ENCODE assay signal across 15 cellular contexts in the genomic region with DNA sequence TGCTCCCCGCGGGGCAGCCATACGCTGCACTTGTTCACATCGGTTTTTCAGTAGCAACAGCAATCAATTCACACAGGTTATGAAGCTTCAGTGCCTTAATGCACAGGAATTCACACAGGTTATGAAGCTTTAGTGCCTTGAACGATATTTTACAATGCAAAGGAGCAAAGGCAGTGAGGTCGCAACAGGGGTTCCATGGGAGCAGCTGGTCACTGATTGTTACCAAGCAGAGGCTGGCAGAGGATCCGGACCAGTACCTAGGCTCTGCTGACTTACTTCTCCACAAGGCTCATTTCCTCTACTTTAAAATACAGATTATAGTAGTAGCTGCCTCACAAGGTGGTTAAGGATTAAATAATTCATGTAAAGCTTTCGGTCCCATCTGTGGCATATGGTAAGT.
DNase-seq lines count a peak whose midpoint lies in the region; ATAC-seq and TF ChIP-seq lines count a peak whose summit lies in the region.
"Had no signal": no experiment of that assay in that cellular context is flagged by ENCODE, and none has a peak within 500 bp of the region (broad histone marks: within the 10 kb centered on the region; RNA-seq: fewer than 3 reads in every experiment).

No MANE protein-coding gene starts in this region.

- no peak for TF ChIP-seq RAD21 in IMR-90 (IDR thresholded peaks at IDR 0.05; ENCODE audit: low read length)

- intact Hi-C loops in IMR-90 (cut with micrococcal nuclease), result no loop called here
- intact Hi-C loops in thyroid gland (cut with DNase I), result no loop called here

- peak overlapping the region; percentile 13 for H2AFZ ChIP-seq in IMR-90 (replicated peaks; ENCODE audit: low read length, poor library complexity)
- H2AFZ ChIP-seq: GM23338 had no signal

- DNase-seq in IMR-90 (no peak), NCI-H82 (lab: John Stamatoyannopoulos, UW) (peak; percentile 67), cerebellum (ENCODE audit: low spot score) (peak; percentile 2), SKM-1 (lab: John Stamatoyannopoulos, UW; ENCODE audit: unreplicated experiment) (no peak), thyroid gland (no peak), activated gamma-delta T cell treated with Interleukin-2 at 50 U/mL for 16 hours (no peak)
- no peak for DNase-seq in activated CD4-positive, alpha-beta T cell treated with anti-CD3 and anti-CD28 coated beads, Interleukin-2, amount 50 U/mL, for 48 hours
- DNase-seq: Calu3; CD4-positive, alpha-beta T cell; DMS 273 treated with DMSO at 0.1 percent for 48 hours; HFFc6 had no signal

- in situ Hi-C loops in IMR-90 (cut with MboI; ENCODE audit: low sequenced_read_pairs), result no loop called here

- no peak overlapping the region for H4K91ac ChIP-seq in IMR-90 (ENCODE audit: insufficient read depth, low read depth, low read length)

- CTCF ChIA-PET in IMR-90 (lab: Yijun Ruan, JAX), result no interaction called here

- TF ChIP-seq CTCF in IMR-90 (conservative IDR thresholded peaks at IDR 0.05; ENCODE audit: low read depth, low read length), result no peak
- no peak for TF ChIP-seq CTCF in thyroid gland (IDR thresholded peaks at IDR 0.05)

- H3K4me1 ChIP-seq in IMR-90 (ENCODE audit: control insufficient read depth, insufficient read depth, low read length), result peaks cover 2% of the 10 kb centered on the region; the same call in 1 of the 2 replicates
- no peaks in the 10 kb centered on the region for H3K4me1 ChIP-seq in thyroid gland
- H3K4me1 ChIP-seq: HAP-1 had no signal

- H3K36me3 ChIP-seq in IMR-90 (ENCODE audit: control insufficient read depth, insufficient read depth, low read length), result no peaks in the 10 kb centered on the region
- H3K36me3 ChIP-seq in thyroid gland, result no peaks in the 10 kb centered on the region
- H3K36me3 ChIP-seq: HAP-1 had no signal

- no peak for TF ChIP-seq POLR2A in IMR-90 (IDR thresholded peaks at IDR 0.05; ENCODE audit: low read depth, low read length)
- no peak for TF ChIP-seq POLR2A in thyroid gland (IDR thresholded peaks at IDR 0.05)

- no peak overlapping the region for H3K56ac ChIP-seq in IMR-90 (ENCODE audit: extremely low read depth, insufficient read depth, low read length)

- peak overlapping the region; percentile 21; the same call in 1 of the 2 replicates for H3K14ac ChIP-seq in IMR-90 (replicated peaks; ENCODE audit: low read depth, low read length)

- H3K18ac ChIP-seq in IMR-90 (ENCODE audit: low read depth, low read length), result no peak overlapping the region

- H3K23ac ChIP-seq in IMR-90 (ENCODE audit: low read depth, low read length), result no peak overlapping the region; the same call in 1 of the 2 replicates

- H4K5ac ChIP-seq in IMR-90 (ENCODE audit: low read depth, low read length), result no peak overlapping the region

- H4K8ac ChIP-seq in IMR-90 (ENCODE audit: low read depth in 2 of 2, low read length in 2 of 2), result no peak overlapping the region

- H3K9me1 ChIP-seq in IMR-90 (ENCODE audit: insufficient read depth, low read length), result peaks cover 6% of the 10 kb centered on the region

- no peak overlapping the region for H3K4me3 ChIP-seq in IMR-90 (ENCODE audit: insufficient read depth, low read depth, low read length)
- H3K4me3 ChIP-seq in thyroid gland (replicated peaks in 1 of 3), result no peak overlapping the region
- H3K4me3 ChIP-seq: GM12878, GM23338, HAP-1 had no signal

- dilution Hi-C loops in IMR-90 (cut with HindIII; ENCODE audit: low sequenced_read_pairs, unreplicated experiment), result no loop called here

- H3K27ac ChIP-seq in IMR-90 (ENCODE audit: insufficient read depth, low read length), result no peak overlapping the region
- H3K27ac ChIP-seq in thyroid gland, result no peak overlapping the region

- no peak overlapping the region for H3K9ac ChIP-seq in IMR-90 (ENCODE audit: low read depth, low read length)

- no peak overlapping the region for H2AK9ac ChIP-seq in IMR-90 (replicated peaks; ENCODE audit: low read depth, low read length, poor library complexity)

- H3K27me3 ChIP-seq in IMR-90 (ENCODE audit: control insufficient read depth, insufficient read depth, low read length), result no peaks in the 10 kb centered on the region
- no peaks in the 10 kb centered on the region for H3K27me3 ChIP-seq in thyroid gland

- no peaks in the 10 kb centered on the region for H3K79me1 ChIP-seq in IMR-90 (ENCODE audit: low read depth in 1 of 2, low read length in 2 of 2)

- H2AK5ac ChIP-seq in IMR-90 (ENCODE audit: low read depth, low read length), result no peak overlapping the region

- ATAC-seq in IMR-90 (ENCODE audit: low read depth), result no peak
- ATAC-seq: GM12878, GM23338, HepG2 had no signal

- H2BK5ac ChIP-seq in IMR-90 (ENCODE audit: low read depth, low read length, poor library complexity, severe bottlenecking), result no peak overlapping the region

- no CpG with 5 or more reads among the region's 8 CpGs for WGBS in IMR-90 (ENCODE audit: extremely low coverage in 2 of 2, insufficient read length in 1 of 2), 2 experiments
- WGBS in thyroid gland, 2 donors, result 93 to 94% methylated on average over 7 to 8 of the region's 8 CpGs

- H4K20me1 ChIP-seq in IMR-90 (ENCODE audit: insufficient read depth, low read length), result no peaks in the 10 kb centered on the region

- BruUV-seq in IMR-90 (replicated peaks; lab: Mats Ljungman, UMichigan), result no TSS peak

- no peaks in the 10 kb centered on the region for H3K9me3 ChIP-seq in IMR-90 (ENCODE audit: control insufficient read depth, insufficient read depth, low read length)
- H3K9me3 ChIP-seq in thyroid gland, result no peaks in the 10 kb centered on the region
- H3K9me3 ChIP-seq: HAP-1 had no signal

- no peak overlapping the region for H3K4ac ChIP-seq in IMR-90 (ENCODE audit: low read depth, low read length)

- 0 out of 2 replicates have a peak overlapping the region, but pooled peaks have one; percentile 17 for H2BK20ac ChIP-seq in IMR-90 (ENCODE audit: low read depth, low read length)

- no peak overlapping the region; the same call in 1 of the 2 replicates for H2BK120ac ChIP-seq in IMR-90 (ENCODE audit: low read depth, low read length)

- H3K4me2 ChIP-seq in IMR-90 (ENCODE audit: low read depth, low read length), result no peak overlapping the region
- H3K4me2 ChIP-seq: GM23338 had no signal

- H2BK15ac ChIP-seq in IMR-90 (ENCODE audit: low read depth, low read length), result no peak overlapping the region

- POLR2A ChIA-PET in IMR-90 (lab: Charles Lee; ENCODE audit: unreplicated experiment), result no interaction called here

TF ChIP-seq in IMR-90, 13 proteins besides CTCF, POLR2A, EP300 and RAD21:
- TF ChIP-seq FOS (IDR thresholded peaks at IDR 0.05; ENCODE audit: low read depth, low read length) (no peak), NFE2L2 (IDR thresholded peaks at IDR 0.05; ENCODE audit: low read depth, low read length) (no peak), MXI1 (IDR thresholded peaks at IDR 0.05; ENCODE audit: borderline replicate concordance, low read depth, low read length) (no peak), SMC3 (IDR thresholded peaks at IDR 0.05; ENCODE audit: low read depth, low read length) (no peak), BHLHE40 (IDR thresholded peaks at IDR 0.05; ENCODE audit: low read depth, low read length) (no peak), CHD1 (IDR thresholded peaks at IDR 0.05; ENCODE audit: low read depth, low read length) (no peak), RCOR1 (IDR thresholded peaks at IDR 0.05; ENCODE audit: insufficient replicate concordance, low read length) (no peak), RFX5 (IDR thresholded peaks at IDR 0.05; ENCODE audit: low read depth, low read length) (no peak), MAFK (IDR thresholded peaks at IDR 0.05; ENCODE audit: low read depth, low read length) (no peak), CEBPB (IDR thresholded peaks at IDR 0.05; ENCODE audit: low read depth, low read length) (no peak), MAZ (IDR thresholded peaks at IDR 0.05; ENCODE audit: borderline replicate concordance, low read depth, low read length) (no peak)
- TF ChIP-seq, protein P1, sequence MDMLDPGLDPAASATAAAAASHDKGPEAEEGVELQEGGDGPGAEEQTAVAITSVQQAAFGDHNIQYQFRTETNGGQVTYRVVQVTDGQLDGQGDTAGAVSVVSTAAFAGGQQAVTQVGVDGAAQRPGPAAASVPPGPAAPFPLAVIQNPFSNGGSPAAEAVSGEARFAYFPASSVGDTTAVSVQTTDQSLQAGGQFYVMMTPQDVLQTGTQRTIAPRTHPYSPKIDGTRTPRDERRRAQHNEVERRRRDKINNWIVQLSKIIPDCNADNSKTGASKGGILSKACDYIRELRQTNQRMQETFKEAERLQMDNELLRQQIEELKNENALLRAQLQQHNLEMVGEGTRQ (IDR thresholded peaks at IDR 0.05; ENCODE audit: low read depth, low read length), result no peak
- TF ChIP-seq, protein P2, sequence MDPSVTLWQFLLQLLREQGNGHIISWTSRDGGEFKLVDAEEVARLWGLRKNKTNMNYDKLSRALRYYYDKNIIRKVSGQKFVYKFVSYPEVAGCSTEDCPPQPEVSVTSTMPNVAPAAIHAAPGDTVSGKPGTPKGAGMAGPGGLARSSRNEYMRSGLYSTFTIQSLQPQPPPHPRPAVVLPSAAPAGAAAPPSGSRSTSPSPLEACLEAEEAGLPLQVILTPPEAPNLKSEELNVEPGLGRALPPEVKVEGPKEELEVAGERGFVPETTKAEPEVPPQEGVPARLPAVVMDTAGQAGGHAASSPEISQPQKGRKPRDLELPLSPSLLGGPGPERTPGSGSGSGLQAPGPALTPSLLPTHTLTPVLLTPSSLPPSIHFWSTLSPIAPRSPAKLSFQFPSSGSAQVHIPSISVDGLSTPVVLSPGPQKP (IDR thresholded peaks at IDR 0.05; ENCODE audit: borderline replicate concordance, low read depth, low read length), result no peak

Comparison
In these comparisons a context has a peak if more than half of its experiments do, and no peak if none do; other contexts are left out.
1. DNase-seq: peak in NCI-H82 (single experiment) and cerebellum (single experiment); none in IMR-90 (single experiment), SKM-1 (single experiment), thyroid gland (0 of 2), activated gamma-delta T cell treated with Interleukin-2 at 50 U/mL for 16 hours (single experiment) and activated CD4-positive, alpha-beta T cell treated with anti-CD3 and anti-CD28 coated beads, Interleukin-2, amount 50 U/mL, for 48 hours (0 of 2).